8 cellular contexts compared by ENCODE assay signal in the genomic region with DNA sequence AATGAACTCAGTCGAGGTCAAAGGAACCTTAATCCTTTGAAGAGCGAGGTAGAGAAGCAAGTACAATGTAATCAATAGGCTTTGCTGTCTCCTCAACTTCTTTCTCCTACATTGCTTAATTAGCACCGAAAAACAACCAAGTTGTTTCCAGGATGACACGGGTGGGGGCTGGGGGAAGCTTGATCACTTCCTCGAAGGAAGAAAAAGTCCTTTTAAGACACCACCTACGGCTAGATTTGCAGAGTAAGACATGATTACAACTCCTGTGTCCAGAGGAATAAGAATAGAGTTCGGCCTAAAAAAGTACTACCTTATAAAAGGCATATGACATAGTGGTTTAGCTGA. TPM values are rescaled to one million over a fixed set of nuclear protein-coding genes. Genes with fewer than 3 reads are reported as not detected.
A peak's percentile ranks its signal among the peaks of the same experiment; 100 is the strongest.
DNase-seq lines count a peak whose midpoint lies in the region; ATAC-seq and TF ChIP-seq lines count a peak whose summit lies in the region.

No MANE protein-coding gene starts in this region.

- intact Hi-C loops in left colon (cut with DNase I, micrococcal nuclease), result loop anchor here (2.0 to 10.0 kb wide), 4 partner anchors 102 to 281 kb away; no protein-coding TSS in a partner anchor

- no peak for TF ChIP-seq POLR2A in NB4 (IDR thresholded peaks at IDR 0.05; ENCODE audit: extremely low read depth, insufficient read length)

- peak; percentile 3 for ATAC-seq in left colon
- ATAC-seq in omental fat pad (ENCODE audit: low FRiP score), result no peak
- ATAC-seq in HG03139 (IDR thresholded peaks at IDR 0.05; ENCODE audit: unreplicated experiment), result no peak

- peak overlapping the region; percentile 88 for H3K4me3 ChIP-seq in NB4 (ENCODE audit: low read depth, low read length)

- peak; percentile 54 for DNase-seq in NCI-H146 treated with DMSO at 0.1 percent for 48 hours (lab: John Stamatoyannopoulos, UW; ENCODE audit: unreplicated experiment)
- DNase-seq in NCI-H146 (lab: John Stamatoyannopoulos, UW), result no peak
- DNase-seq in NB4 (ENCODE audit: low read depth), result peak; percentile 58
- peak; percentile 42 for DNase-seq in astrocyte of the hippocampus (ENCODE audit: low read depth, low spot score)
- DNase-seq in left colon, result peak; percentile 40 to 58
- peak in 13 of 49 donors; percentile 1 to 62 (median 17) for DNase-seq in substantia nigra (lab: John Stamatoyannopoulos, UW)
- no peak for DNase-seq in omental fat pad (ENCODE audit: low spot score)

- H3K27ac ChIP-seq in substantia nigra (ENCODE audit: low read depth, low read length, poor library complexity, severe bottlenecking), result peak overlapping the region; percentile 99

- no peak for TF ChIP-seq CTCF in NB4 (IDR thresholded peaks at IDR 0.05; ENCODE audit: low read depth, low read length)
- no peak for TF ChIP-seq CTCF in omental fat pad (IDR thresholded peaks at IDR 0.05)

RNA-seq across cellular contexts. Expression of a gene that starts 0.8 kb away (rescaled TPM):
- total RNA-seq in left colon (10 to 100 TPM; 14.5 to 33.0 TPM), omental fat pad (10 to 100 TPM; 36.8 to 87.0 (median 61.0) TPM)

Comparison
In these comparisons a context has a peak if more than half of its experiments do, and no peak if none do; other contexts are left out.
1. DNase-seq: peak in NCI-H146 treated with DMSO at 0.1 percent for 48 hours (single experiment), NB4 (single experiment), astrocyte of the hippocampus (single experiment) and left colon (2 of 2); none in NCI-H146 (single experiment) and omental fat pad (single experiment).